ENCODE assay signal across 3 cellular contexts in genomic region chr2:29106241-29106640, GRCh38.
TF ChIP-seq lines count a peak whose summit lies in the region.

No MANE protein-coding gene starts in this region.

TF ChIP-seq in A549, 52 proteins besides CTCF, POLR2A, EP300 and RAD21:
- TF ChIP-seq HOXA7 (CRISPR knock-in tag; IDR thresholded peaks at IDR 0.05) = no peak
- TF ChIP-seq, protein P1, sequence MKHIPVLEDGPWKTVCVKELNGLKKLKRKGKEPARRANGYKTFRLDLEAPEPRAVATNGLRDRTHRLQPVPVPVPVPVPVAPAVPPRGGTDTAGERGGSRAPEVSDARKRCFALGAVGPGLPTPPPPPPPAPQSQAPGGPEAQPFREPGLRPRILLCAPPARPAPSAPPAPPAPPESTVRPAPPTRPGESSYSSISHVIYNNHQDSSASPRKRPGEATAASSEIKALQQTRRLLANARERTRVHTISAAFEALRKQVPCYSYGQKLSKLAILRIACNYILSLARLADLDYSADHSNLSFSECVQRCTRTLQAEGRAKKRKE (CRISPR knock-in tag; IDR thresholded peaks at IDR 0.05; ENCODE audit: low read depth) = no peak
- no peak for TF ChIP-seq CHD2 (IDR thresholded peaks at IDR 0.05; ENCODE audit: low read length, partially characterized antibody)
- no peak for TF ChIP-seq MYC (IDR thresholded peaks at IDR 0.05; ENCODE audit: borderline replicate concordance, low read length)
- TF ChIP-seq CHD4 (IDR thresholded peaks at IDR 0.05; ENCODE audit: borderline replicate concordance) = no peak
- no peak for TF ChIP-seq RNF2 (IDR thresholded peaks at IDR 0.05; ENCODE audit: borderline replicate concordance, low read depth)
- TF ChIP-seq CEBPB (IDR thresholded peaks at IDR 0.05) = no peak
- TF ChIP-seq, protein P2, sequence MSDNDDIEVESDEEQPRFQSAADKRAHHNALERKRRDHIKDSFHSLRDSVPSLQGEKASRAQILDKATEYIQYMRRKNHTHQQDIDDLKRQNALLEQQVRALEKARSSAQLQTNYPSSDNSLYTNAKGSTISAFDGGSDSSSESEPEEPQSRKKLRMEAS (IDR thresholded peaks at IDR 0.05) = no peak
- no peak for TF ChIP-seq ESRRA (IDR thresholded peaks at IDR 0.05; ENCODE audit: borderline replicate concordance, low read length)
- no peak for TF ChIP-seq MAFK (IDR thresholded peaks at IDR 0.05; ENCODE audit: partially characterized antibody)
- TF ChIP-seq KDM5A (IDR thresholded peaks at IDR 0.05) = no peak
- no peak for TF ChIP-seq HMGXB4 (CRISPR knock-in tag; IDR thresholded peaks at IDR 0.05; ENCODE audit: borderline replicate concordance)
- no peak for TF ChIP-seq ZNF302 (CRISPR knock-in tag; IDR thresholded peaks at IDR 0.05)
- TF ChIP-seq KDM1A (IDR thresholded peaks at IDR 0.05; ENCODE audit: low read depth) = no peak
- TF ChIP-seq SMC3 (IDR thresholded peaks at IDR 0.05) = no peak
- TF ChIP-seq PHF8 (IDR thresholded peaks at IDR 0.05; ENCODE audit: borderline replicate concordance, low read depth) = no peak
- no peak for TF ChIP-seq HOXB5 (CRISPR knock-in tag; IDR thresholded peaks at IDR 0.05)

TF ChIP-seq in IMR-90, 13 proteins besides CTCF, POLR2A, EP300 and RAD21:
- TF ChIP-seq FOS (IDR thresholded peaks at IDR 0.05; ENCODE audit: low read depth, low read length) = no peak
- TF ChIP-seq NFE2L2 (IDR thresholded peaks at IDR 0.05; ENCODE audit: low read depth, low read length) = no peak
- TF ChIP-seq, protein P3, sequence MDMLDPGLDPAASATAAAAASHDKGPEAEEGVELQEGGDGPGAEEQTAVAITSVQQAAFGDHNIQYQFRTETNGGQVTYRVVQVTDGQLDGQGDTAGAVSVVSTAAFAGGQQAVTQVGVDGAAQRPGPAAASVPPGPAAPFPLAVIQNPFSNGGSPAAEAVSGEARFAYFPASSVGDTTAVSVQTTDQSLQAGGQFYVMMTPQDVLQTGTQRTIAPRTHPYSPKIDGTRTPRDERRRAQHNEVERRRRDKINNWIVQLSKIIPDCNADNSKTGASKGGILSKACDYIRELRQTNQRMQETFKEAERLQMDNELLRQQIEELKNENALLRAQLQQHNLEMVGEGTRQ (IDR thresholded peaks at IDR 0.05; ENCODE audit: low read depth, low read length) = no peak
- no peak for TF ChIP-seq MAFK (IDR thresholded peaks at IDR 0.05; ENCODE audit: low read depth, low read length)

TF ChIP-seq in neural cell, 6 proteins besides CTCF, POLR2A, EP300 and RAD21:
- TF ChIP-seq POLR2AphosphoS5 (IDR thresholded peaks at IDR 0.05) = no peak
- TF ChIP-seq SMC3 (conservative IDR thresholded peaks at IDR 0.05; ENCODE audit: poor library complexity) = no peak
- TF ChIP-seq EZH2 (IDR thresholded peaks at IDR 0.05; ENCODE audit: borderline replicate concordance, insufficient read depth, low read length, poor library complexity, severe bottlenecking) = no peak
